8 cellular contexts compared by ENCODE assay signal in the genomic region with DNA sequence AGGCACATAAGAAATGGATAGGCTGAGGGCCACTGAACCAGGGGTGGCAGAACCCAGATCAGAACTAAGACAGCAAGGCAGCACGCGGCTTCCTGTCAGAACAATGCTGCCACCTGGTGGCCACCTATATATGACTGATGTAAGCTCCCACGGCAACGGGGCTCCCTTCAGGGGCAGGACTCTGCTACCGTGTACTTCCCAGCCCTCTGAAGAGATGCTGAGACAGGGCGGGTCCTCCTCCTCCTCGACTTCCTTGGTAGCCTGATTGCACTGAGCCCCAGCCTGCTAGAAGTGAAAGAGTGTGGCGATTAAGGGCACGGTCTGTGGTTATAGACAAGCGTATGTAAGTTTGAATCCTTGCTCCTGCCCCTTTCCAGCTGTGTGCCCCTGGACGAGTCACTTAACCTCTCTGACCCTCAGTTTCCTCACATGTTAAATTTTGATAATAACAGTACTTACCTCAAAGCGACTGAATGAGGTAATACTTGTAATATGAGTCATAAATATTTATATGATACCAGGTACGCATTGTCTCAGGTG. TPM values are rescaled to one million over a fixed set of nuclear protein-coding genes. Genes with fewer than 3 reads are reported as not detected.
A peak's percentile ranks its signal among the peaks of the same experiment; 100 is the strongest.
DNase-seq lines count a peak whose midpoint lies in the region; ATAC-seq and TF ChIP-seq lines count a peak whose summit lies in the region.

No MANE protein-coding gene starts in this region.

- DNase-seq in C1 segment of cervical spinal cord (lab: John Stamatoyannopoulos, UW) (peak in 12 of 14 donors; percentile 21 to 79 (median 70)), NCI-H510A treated with DMSO at 0.1 percent for 48 hours (lab: John Stamatoyannopoulos, UW) (peak; percentile 94), chondrocyte (ENCODE audit: low spot score) (no peak), right lobe of liver (peak; percentile 82 to 89 (median 88))
- peak; percentile 82 for DNase-seq in activated CD4-positive, alpha-beta T cell treated with anti-CD3 and anti-CD28 coated beads for 1 hour
- DNase-seq in stimulated activated CD4-positive, alpha-beta T cell treated with anti-CD3 and anti-CD28 coated beads, TNF-alpha, amount 100 ng/mL, for 1 hour (ENCODE audit: low read depth in 3 of 3, low spot score in 1 of 3): peak; percentile 76 to 84 (median 80)

- intact Hi-C loops in right lobe of liver (cut with DNase I): no loop called here

- H3K27me3 ChIP-seq in right lobe of liver: no peaks in the 10 kb centered on the region

- H3K36me3 ChIP-seq in right lobe of liver: no peaks in the 10 kb centered on the region

- H3K9me3 Mint-ChIP-seq in chondrocyte (ENCODE audit: low read depth): no peaks in the 10 kb centered on the region

- ATAC-seq in GM19328 (IDR thresholded peaks at IDR 0.05; ENCODE audit: unreplicated experiment): peak; percentile 89
- ATAC-seq in HG03442 (IDR thresholded peaks at IDR 0.05; ENCODE audit: unreplicated experiment): peak; percentile 92
- ATAC-seq in right lobe of liver: peak; percentile 94 to 98 (median 96)

- no peak overlapping the region for H3K4me3 ChIP-seq in right lobe of liver

- TF ChIP-seq CTCF in chondrocyte (IDR thresholded peaks at IDR 0.05) (peak; percentile 93), right lobe of liver (IDR thresholded peaks at IDR 0.05) (peak; percentile 84 to 93 (median 90))

- H3K9me3 ChIP-seq in right lobe of liver: no peaks in the 10 kb centered on the region

- TF ChIP-seq POLR2A in right lobe of liver (IDR thresholded peaks at IDR 0.05): no peak

- no peaks in the 10 kb centered on the region for H3K36me3 Mint-ChIP-seq in chondrocyte (ENCODE audit: low read depth)

- H3K4me1 ChIP-seq in right lobe of liver: no peaks in the 10 kb centered on the region

- H3K4me3 Mint-ChIP-seq in chondrocyte (ENCODE audit: unreplicated experiment): no peak overlapping the region

- no peak overlapping the region for H3K27ac Mint-ChIP-seq in chondrocyte (ENCODE audit: unreplicated experiment)

- no peak overlapping the region for H3K27ac ChIP-seq in right lobe of liver

- no peaks in the 10 kb centered on the region for H3K27me3 Mint-ChIP-seq in chondrocyte (ENCODE audit: low read depth)

- H3K4me1 Mint-ChIP-seq in chondrocyte (ENCODE audit: low read depth): peaks cover 5% of the 10 kb centered on the region

- WGBS in right lobe of liver (ENCODE audit: insufficient coverage, low coverage, low lambda C conversion rate, missing lambda C conversion rate): 20% methylated on average over 11 of the region's 13 CpGs

RNA-seq across cellular contexts. Expression of gene RPS14, which starts 13.3 kb away (rescaled TPM):
- total RNA-seq in chondrocyte: 1,092 to 1,234 TPM (median 1,121 TPM) in 3 replicates
- total RNA-seq in right lobe of liver: 100 to 1,000 TPM; 573 to 800 (median 663) TPM

RNA-seq across cellular contexts. Expression of gene CD74, which starts 23.5 kb away (rescaled TPM):
- total RNA-seq in chondrocyte: not detected in 3 replicates
- total RNA-seq in right lobe of liver: 100 to 1,000 TPM in 5 of 6 experiments, 10 to 100 TPM in 1; 68.4 to 549 (median 211) TPM

Comparison
In these comparisons a context has a peak if more than half of its experiments do, and no peak if none do; other contexts are left out.
1. RNA of gene CD74, which starts 23.5 kb away (total RNA-seq): 68.4 to 549 TPM in right lobe of liver; not detected in chondrocyte; every median in the first group is over 10 times any median in the second.
2. Peak in every context shown above with its lines, with median percentiles within 50 percentile points of each other: ATAC-seq.